In genomic region chr2:216498418-216499413, GRCh38 we compare ENCODE assay signal across 1 cellular context.
A peak's percentile ranks its signal among the peaks of the same experiment; 100 is the strongest.
TF ChIP-seq lines count a peak whose summit lies in the region.

RPL37A (plus strand) TSS chr2:216498844; CDS start chr2:216498875, 31 bp downstream.

TF ChIP-seq in HepG2, 621 proteins besides CTCF, POLR2A, EP300 and RAD21 (continued from another document and continues in another):
- TF ChIP-seq GMEB2 (CRISPR knock-in tag; IDR thresholded peaks at IDR 0.05; ENCODE audit: low read depth) = no peak; the same call in 1 of the 2 replicates
- peak; percentile 83; the same call in 1 of the 2 replicates for TF ChIP-seq ZNF577 (CRISPR knock-in tag; IDR thresholded peaks at IDR 0.05; ENCODE audit: borderline replicate concordance, low read depth)
- peak; percentile 0; the same call in 1 of the 2 replicates for TF ChIP-seq MAFF (IDR thresholded peaks at IDR 0.05; ENCODE audit: low read depth, low read length)
- peak; percentile 94 for TF ChIP-seq ZGPAT (CRISPR knock-in tag; IDR thresholded peaks at IDR 0.05)
- peak; percentile 83 for TF ChIP-seq PTBP1 (IDR thresholded peaks at IDR 0.05; ENCODE audit: low read depth, low read length, poor library complexity, severe bottlenecking)
- peak; percentile 56; the same call in 1 of the 2 replicates for TF ChIP-seq ONECUT2 (CRISPR knock-in tag; IDR thresholded peaks at IDR 0.05)
- peak; percentile 90 for TF ChIP-seq PHF21A (CRISPR knock-in tag; IDR thresholded peaks at IDR 0.05)
- peak; percentile 53 for TF ChIP-seq CCAR2 (optimal IDR thresholded peaks at IDR 0.05; ENCODE audit: low read depth, low read length)
- peak; percentile 97 for TF ChIP-seq NFKB2 (CRISPR knock-in tag; IDR thresholded peaks at IDR 0.05; ENCODE audit: borderline replicate concordance)
- TF ChIP-seq MXD3 (CRISPR knock-in tag; IDR thresholded peaks at IDR 0.05) = peak; percentile 92; the same call in 1 of the 2 replicates
- TF ChIP-seq MXD1 (CRISPR knock-in tag; IDR thresholded peaks at IDR 0.05) = peak; percentile 94
- TF ChIP-seq POGK (CRISPR knock-in tag; conservative IDR thresholded peaks at IDR 0.05) = peak; percentile 95
- 0 out of 2 replicates have a peak, but pooled peaks have one; percentile 33 for TF ChIP-seq ZNF10 (CRISPR knock-in tag; IDR thresholded peaks at IDR 0.05; ENCODE audit: borderline replicate concordance, low read depth)
- no peak for TF ChIP-seq ZBTB40 (IDR thresholded peaks at IDR 0.05)
- peak; percentile 92 for TF ChIP-seq ZBTB40 (CRISPR knock-in tag; IDR thresholded peaks at IDR 0.05)
- 0 out of 2 replicates have a peak, but pooled peaks have one; percentile 83 for TF ChIP-seq RORA (CRISPR knock-in tag; IDR thresholded peaks at IDR 0.05)
- 0 out of 2 replicates have a peak, but pooled peaks have one; percentile 48 for TF ChIP-seq REXO4 (CRISPR knock-in tag; IDR thresholded peaks at IDR 0.05; ENCODE audit: borderline replicate concordance)
- peak; percentile 94 for TF ChIP-seq MAX (IDR thresholded peaks at IDR 0.05)
- TF ChIP-seq BATF2 (CRISPR knock-in tag; IDR thresholded peaks at IDR 0.05) = 0 out of 2 replicates have a peak, but pooled peaks have one; percentile 79
- TF ChIP-seq ZBTB46 (CRISPR knock-in tag; IDR thresholded peaks at IDR 0.05; ENCODE audit: borderline replicate concordance) = peak; percentile 78; the same call in 1 of the 2 replicates
- peak; percentile 85 for TF ChIP-seq SP4 (CRISPR knock-in tag; IDR thresholded peaks at IDR 0.05)
- peak; percentile 38 for TF ChIP-seq ZBTB10 (CRISPR knock-in tag; IDR thresholded peaks at IDR 0.05; ENCODE audit: borderline replicate concordance)
- peak; percentile 42; the same call in 1 of the 2 replicates for TF ChIP-seq ZNF432 (CRISPR knock-in tag; IDR thresholded peaks at IDR 0.05; ENCODE audit: borderline replicate concordance)
- peak; percentile 87 for TF ChIP-seq BCL3 (CRISPR knock-in tag; IDR thresholded peaks at IDR 0.05)
- peak; percentile 52; the same call in 1 of the 2 replicates for TF ChIP-seq ZNF263 (CRISPR knock-in tag; IDR thresholded peaks at IDR 0.05)
- TF ChIP-seq FOSL1 (CRISPR knock-in tag; IDR thresholded peaks at IDR 0.05; ENCODE audit: borderline replicate concordance) = no peak
- no peak for TF ChIP-seq HNF4G (IDR thresholded peaks at IDR 0.05; ENCODE audit: borderline replicate concordance, low read depth, low read length)
- 0 out of 2 replicates have a peak, but pooled peaks have one; percentile 69 for TF ChIP-seq HNF4G (CRISPR knock-in tag; IDR thresholded peaks at IDR 0.05; ENCODE audit: borderline replicate concordance, low read depth)
- peak; percentile 96 for TF ChIP-seq ZNF138 (CRISPR knock-in tag; IDR thresholded peaks at IDR 0.05; ENCODE audit: low read depth)
- no peak for TF ChIP-seq SRSF9 (IDR thresholded peaks at IDR 0.05; ENCODE audit: borderline replicate concordance, insufficient read depth, low read depth, low read length, poor library complexity, severe bottlenecking)
- TF ChIP-seq NCOA2 (CRISPR knock-in tag; IDR thresholded peaks at IDR 0.05) = peak; percentile 66
- peak; percentile 92; the same call in 1 of the 2 replicates for TF ChIP-seq ZNF232 (CRISPR knock-in tag; IDR thresholded peaks at IDR 0.05; ENCODE audit: borderline replicate concordance)
- peak; percentile 93 for TF ChIP-seq ZMYM3 (CRISPR knock-in tag; IDR thresholded peaks at IDR 0.05)
- TF ChIP-seq ZNF34 (CRISPR knock-in tag; IDR thresholded peaks at IDR 0.05; ENCODE audit: borderline replicate concordance) = peak; percentile 85
